ENCODE assay signal across 9 cellular contexts in genomic region chr17:55687037-55687436, GRCh38. TPM values are rescaled to one million over a fixed set of nuclear protein-coding genes. Genes with fewer than 3 reads are reported as not detected.
"Had no signal": no experiment of that assay in that cellular context is flagged by ENCODE, and none has a peak within 500 bp of the region (broad histone marks: within the 10 kb centered on the region; RNA-seq: fewer than 3 reads in every experiment).

No MANE protein-coding gene starts in this region.

- H3K27ac ChIP-seq: HL-60, KMS-11 had no signal

- H3K4me3 Mint-ChIP-seq: IgD-negative memory B cell had no signal

- H3K36me3 Mint-ChIP-seq: IgD-negative memory B cell had no signal

- ATAC-seq: HepG2 had no signal

- H3K4me2 ChIP-seq: KMS-11 had no signal

- H3K9ac ChIP-seq: KMS-11 had no signal

- DNase-seq: IMR-90, KBM-7, KG1 had no signal

- H3K27ac Mint-ChIP-seq: IgD-negative memory B cell had no signal

- FAIRE-seq: HepG2, HTR-8/SVneo had no signal

RNA-seq across cellular contexts. Expression of gene TMEM100, which starts 35.6 kb away (rescaled TPM):
- total RNA-seq: HepG2, HT-29 had no signal
- polyA plus RNA-seq: HepG2, IgD-negative memory B cell had no signal
